ENCODE assay signal across 25 cellular contexts in genomic region chr2:74028290-74028689, GRCh38.
"Had no signal": no experiment of that assay in that cellular context is flagged by ENCODE, and none has a peak within 500 bp of the region (broad histone marks: within the 10 kb centered on the region; RNA-seq: fewer than 3 reads in every experiment).

No MANE protein-coding gene starts in this region.

- H3K9me3 ChIP-seq: colonic mucosa, esophagus muscularis mucosa, gastroesophageal sphincter, lower lobe of right lung, prostate gland, right atrium auricular region, testis, tibial artery had no signal

- H3K36me3 Mint-ChIP-seq: stimulated activated memory B cell treated with anti-CD40 and anti-IgM and Interleukin-4, amounts not matched to agents 10 μg/mL and 1 μg/mL and 100 μg/mL, for 72 hours had no signal

- H3K36me3 ChIP-seq: colonic mucosa, esophagus muscularis mucosa, gastroesophageal sphincter, heart right ventricle, lower lobe of right lung, prostate gland, right atrium auricular region, tibial artery had no signal

- H3K27me3 Mint-ChIP-seq: dendritic cell treated with granulocyte-macrophage colony-stimulating factor and Interleukin-4, amounts not matched to agents 40 ng/mL and 50 ng/mL, for 4 days; naive thymus-derived CD8-positive, alpha-beta T cell; stimulated activated memory B cell treated with anti-CD40 and anti-IgM and Interleukin-4, amounts not matched to agents 10 μg/mL and 1 μg/mL and 100 μg/mL, for 72 hours; type B pancreatic cell had no signal

- H3K4me3 Mint-ChIP-seq: dendritic cell treated with granulocyte-macrophage colony-stimulating factor and Interleukin-4, amounts not matched to agents 40 ng/mL and 50 ng/mL, for 4 days; endodermal cell; naive thymus-derived CD8-positive, alpha-beta T cell; nephron progenitor cell; stimulated activated memory B cell treated with anti-CD40 and anti-IgM and Interleukin-4, amounts not matched to agents 10 μg/mL and 1 μg/mL and 100 μg/mL, for 72 hours; type B pancreatic cell had no signal

- H3K4me3 ChIP-seq: colonic mucosa, esophagus muscularis mucosa, gastroesophageal sphincter, heart right ventricle, lower lobe of right lung, prostate gland, right atrium auricular region, testis, tibial artery had no signal

- H3K9me3 Mint-ChIP-seq: dendritic cell treated with granulocyte-macrophage colony-stimulating factor and Interleukin-4, amounts not matched to agents 40 ng/mL and 50 ng/mL, for 4 days; stimulated activated memory B cell treated with anti-CD40 and anti-IgM and Interleukin-4, amounts not matched to agents 10 μg/mL and 1 μg/mL and 100 μg/mL, for 72 hours; type B pancreatic cell had no signal

- H3K27ac ChIP-seq: colonic mucosa, epithelial cell of prostate, esophagus muscularis mucosa, foreskin keratinocyte, gastroesophageal sphincter, lower lobe of right lung, prostate gland, right atrium auricular region, testis, tibial artery had no signal

- ATAC-seq: foreskin keratinocyte; gastroesophageal sphincter; heart right ventricle; left ventricle myocardium superior; lower lobe of right lung; naive thymus-derived CD8-positive, alpha-beta T cell; sciatic nerve; stimulated activated memory B cell treated with anti-CD40 and anti-IgM and Interleukin-4, amounts not matched to agents 10 μg/mL and 1 μg/mL and 100 μg/mL, for 72 hours; stimulated activated naive CD8-positive, alpha-beta T cell treated with anti-CD3 and anti-CD28 coated beads, Interleukin-15, Interleukin-2, amounts not matched to agents 100 U/mL and 50 U/mL, for 24 hours had no signal

- H3K27me3 ChIP-seq: colonic mucosa, esophagus muscularis mucosa, foreskin keratinocyte, gastroesophageal sphincter, heart right ventricle, right atrium auricular region, testis, tibial artery had no signal

- H3K27ac Mint-ChIP-seq: dendritic cell treated with granulocyte-macrophage colony-stimulating factor and Interleukin-4, amounts not matched to agents 40 ng/mL and 50 ng/mL, for 4 days; endodermal cell; nephron progenitor cell; stimulated activated memory B cell treated with anti-CD40 and anti-IgM and Interleukin-4, amounts not matched to agents 10 μg/mL and 1 μg/mL and 100 μg/mL, for 72 hours; type B pancreatic cell had no signal

- DNase-seq: colonic mucosa; effector CD8-positive, alpha-beta T cell; endodermal cell; foreskin keratinocyte; heart right ventricle; hippocampal formation; left ventricle myocardium superior; lower lobe of right lung; naive thymus-derived CD8-positive, alpha-beta T cell; nephron progenitor cell; nucleus accumbens; stimulated activated CD4-positive, alpha-beta T cell treated with anti-CD3 and anti-CD28 coated beads, Interleukin-4, amount 100 ng/mL, for 4 hours; stimulated activated naive CD8-positive, alpha-beta T cell treated with anti-CD3 and anti-CD28 coated beads, Interleukin-15, Interleukin-2, amounts not matched to agents 100 U/mL and 50 U/mL, for 24 hours; substantia nigra; testis; tibial artery had no signal
